In genomic region chr2:17331636-17332035, GRCh38 we compare ENCODE assay signal across 8 cellular contexts.
"Had no signal": no experiment of that assay in that cellular context is flagged by ENCODE, and none has a peak within 500 bp of the region (broad histone marks: within the 10 kb centered on the region; RNA-seq: fewer than 3 reads in every experiment).

No MANE protein-coding gene starts in this region.

- H3K36me3 ChIP-seq: HAP-1 had no signal

- H3K4me3 ChIP-seq: GM23248, HAP-1, K562 had no signal

- ATAC-seq: HCT116, K562 had no signal

- H3K9me3 ChIP-seq: HAP-1 had no signal

- H3K27ac ChIP-seq: GM23248 had no signal

- DNase-seq: GM23248, GOT3, H7, HFFc6, IMR-90 had no signal

- H3K4me1 ChIP-seq: HAP-1 had no signal
